1 cellular context compared by ENCODE assay signal in the genomic region with DNA sequence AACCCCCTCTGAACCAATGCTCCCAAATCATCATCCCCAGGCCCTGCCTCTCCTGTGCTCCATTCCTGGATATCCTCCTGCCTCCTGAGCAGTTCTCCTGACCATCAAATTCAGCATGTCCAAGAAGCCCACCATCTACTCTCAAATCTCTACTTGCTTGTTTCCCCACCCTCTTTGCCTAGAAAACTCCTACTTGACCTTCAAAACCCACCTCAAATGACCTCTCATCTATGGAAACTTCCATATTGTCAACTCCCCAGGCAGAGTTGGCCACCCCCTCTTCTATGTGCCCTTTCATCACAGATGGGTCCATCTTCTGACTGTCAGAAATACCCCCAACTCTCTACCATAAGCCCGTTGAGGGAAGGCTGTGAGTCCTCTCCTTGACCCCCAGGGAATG.
TF ChIP-seq lines count a peak whose summit lies in the region.

No MANE protein-coding gene starts in this region.

TF ChIP-seq in WTC11, 78 proteins besides CTCF, POLR2A, EP300 and RAD21:
- TF ChIP-seq, protein P1, sequence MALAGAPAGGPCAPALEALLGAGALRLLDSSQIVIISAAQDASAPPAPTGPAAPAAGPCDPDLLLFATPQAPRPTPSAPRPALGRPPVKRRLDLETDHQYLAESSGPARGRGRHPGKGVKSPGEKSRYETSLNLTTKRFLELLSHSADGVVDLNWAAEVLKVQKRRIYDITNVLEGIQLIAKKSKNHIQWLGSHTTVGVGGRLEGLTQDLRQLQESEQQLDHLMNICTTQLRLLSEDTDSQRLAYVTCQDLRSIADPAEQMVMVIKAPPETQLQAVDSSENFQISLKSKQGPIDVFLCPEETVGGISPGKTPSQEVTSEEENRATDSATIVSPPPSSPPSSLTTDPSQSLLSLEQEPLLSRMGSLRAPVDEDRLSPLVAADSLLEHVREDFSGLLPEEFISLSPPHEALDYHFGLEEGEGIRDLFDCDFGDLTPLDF (CRISPR knock-in tag; IDR thresholded peaks at IDR 0.05), result no peak
- TF ChIP-seq HMGA2 (CRISPR knock-in tag; IDR thresholded peaks at IDR 0.05), result no peak
- TF ChIP-seq, protein P2, sequence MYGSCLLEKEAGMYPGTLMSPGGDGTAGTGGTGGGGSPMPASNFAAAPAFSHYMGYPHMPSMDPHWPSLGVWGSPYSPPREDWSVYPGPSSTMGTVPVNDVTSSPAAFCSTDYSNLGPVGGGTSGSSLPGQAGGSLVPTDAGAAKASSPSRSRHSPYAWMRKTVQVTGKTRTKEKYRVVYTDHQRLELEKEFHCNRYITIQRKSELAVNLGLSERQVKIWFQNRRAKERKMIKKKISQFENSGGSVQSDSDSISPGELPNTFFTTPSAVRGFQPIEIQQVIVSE (CRISPR knock-in tag; IDR thresholded peaks at IDR 0.05; ENCODE audit: borderline replicate concordance), result no peak
- TF ChIP-seq ZNF263 (CRISPR knock-in tag; IDR thresholded peaks at IDR 0.05; ENCODE audit: low read depth), result no peak
- no peak for TF ChIP-seq ZNF396 (CRISPR knock-in tag; IDR thresholded peaks at IDR 0.05; ENCODE audit: borderline replicate concordance)
- TF ChIP-seq, protein P3, sequence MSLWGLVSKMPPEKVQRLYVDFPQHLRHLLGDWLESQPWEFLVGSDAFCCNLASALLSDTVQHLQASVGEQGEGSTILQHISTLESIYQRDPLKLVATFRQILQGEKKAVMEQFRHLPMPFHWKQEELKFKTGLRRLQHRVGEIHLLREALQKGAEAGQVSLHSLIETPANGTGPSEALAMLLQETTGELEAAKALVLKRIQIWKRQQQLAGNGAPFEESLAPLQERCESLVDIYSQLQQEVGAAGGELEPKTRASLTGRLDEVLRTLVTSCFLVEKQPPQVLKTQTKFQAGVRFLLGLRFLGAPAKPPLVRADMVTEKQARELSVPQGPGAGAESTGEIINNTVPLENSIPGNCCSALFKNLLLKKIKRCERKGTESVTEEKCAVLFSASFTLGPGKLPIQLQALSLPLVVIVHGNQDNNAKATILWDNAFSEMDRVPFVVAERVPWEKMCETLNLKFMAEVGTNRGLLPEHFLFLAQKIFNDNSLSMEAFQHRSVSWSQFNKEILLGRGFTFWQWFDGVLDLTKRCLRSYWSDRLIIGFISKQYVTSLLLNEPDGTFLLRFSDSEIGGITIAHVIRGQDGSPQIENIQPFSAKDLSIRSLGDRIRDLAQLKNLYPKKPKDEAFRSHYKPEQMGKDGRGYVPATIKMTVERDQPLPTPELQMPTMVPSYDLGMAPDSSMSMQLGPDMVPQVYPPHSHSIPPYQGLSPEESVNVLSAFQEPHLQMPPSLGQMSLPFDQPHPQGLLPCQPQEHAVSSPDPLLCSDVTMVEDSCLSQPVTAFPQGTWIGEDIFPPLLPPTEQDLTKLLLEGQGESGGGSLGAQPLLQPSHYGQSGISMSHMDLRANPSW (CRISPR knock-in tag; conservative IDR thresholded peaks at IDR 0.05; ENCODE audit: low read depth), result no peak
- TF ChIP-seq, protein P4, sequence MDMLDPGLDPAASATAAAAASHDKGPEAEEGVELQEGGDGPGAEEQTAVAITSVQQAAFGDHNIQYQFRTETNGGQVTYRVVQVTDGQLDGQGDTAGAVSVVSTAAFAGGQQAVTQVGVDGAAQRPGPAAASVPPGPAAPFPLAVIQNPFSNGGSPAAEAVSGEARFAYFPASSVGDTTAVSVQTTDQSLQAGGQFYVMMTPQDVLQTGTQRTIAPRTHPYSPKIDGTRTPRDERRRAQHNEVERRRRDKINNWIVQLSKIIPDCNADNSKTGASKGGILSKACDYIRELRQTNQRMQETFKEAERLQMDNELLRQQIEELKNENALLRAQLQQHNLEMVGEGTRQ (CRISPR knock-in tag; IDR thresholded peaks at IDR 0.05), result no peak
- TF ChIP-seq RORB (CRISPR knock-in tag; IDR thresholded peaks at IDR 0.05), result no peak
- no peak for TF ChIP-seq RELA (CRISPR knock-in tag; IDR thresholded peaks at IDR 0.05; ENCODE audit: borderline replicate concordance)
- TF ChIP-seq ZNF219 (CRISPR knock-in tag; IDR thresholded peaks at IDR 0.05; ENCODE audit: borderline replicate concordance), result no peak
- TF ChIP-seq, protein P5, sequence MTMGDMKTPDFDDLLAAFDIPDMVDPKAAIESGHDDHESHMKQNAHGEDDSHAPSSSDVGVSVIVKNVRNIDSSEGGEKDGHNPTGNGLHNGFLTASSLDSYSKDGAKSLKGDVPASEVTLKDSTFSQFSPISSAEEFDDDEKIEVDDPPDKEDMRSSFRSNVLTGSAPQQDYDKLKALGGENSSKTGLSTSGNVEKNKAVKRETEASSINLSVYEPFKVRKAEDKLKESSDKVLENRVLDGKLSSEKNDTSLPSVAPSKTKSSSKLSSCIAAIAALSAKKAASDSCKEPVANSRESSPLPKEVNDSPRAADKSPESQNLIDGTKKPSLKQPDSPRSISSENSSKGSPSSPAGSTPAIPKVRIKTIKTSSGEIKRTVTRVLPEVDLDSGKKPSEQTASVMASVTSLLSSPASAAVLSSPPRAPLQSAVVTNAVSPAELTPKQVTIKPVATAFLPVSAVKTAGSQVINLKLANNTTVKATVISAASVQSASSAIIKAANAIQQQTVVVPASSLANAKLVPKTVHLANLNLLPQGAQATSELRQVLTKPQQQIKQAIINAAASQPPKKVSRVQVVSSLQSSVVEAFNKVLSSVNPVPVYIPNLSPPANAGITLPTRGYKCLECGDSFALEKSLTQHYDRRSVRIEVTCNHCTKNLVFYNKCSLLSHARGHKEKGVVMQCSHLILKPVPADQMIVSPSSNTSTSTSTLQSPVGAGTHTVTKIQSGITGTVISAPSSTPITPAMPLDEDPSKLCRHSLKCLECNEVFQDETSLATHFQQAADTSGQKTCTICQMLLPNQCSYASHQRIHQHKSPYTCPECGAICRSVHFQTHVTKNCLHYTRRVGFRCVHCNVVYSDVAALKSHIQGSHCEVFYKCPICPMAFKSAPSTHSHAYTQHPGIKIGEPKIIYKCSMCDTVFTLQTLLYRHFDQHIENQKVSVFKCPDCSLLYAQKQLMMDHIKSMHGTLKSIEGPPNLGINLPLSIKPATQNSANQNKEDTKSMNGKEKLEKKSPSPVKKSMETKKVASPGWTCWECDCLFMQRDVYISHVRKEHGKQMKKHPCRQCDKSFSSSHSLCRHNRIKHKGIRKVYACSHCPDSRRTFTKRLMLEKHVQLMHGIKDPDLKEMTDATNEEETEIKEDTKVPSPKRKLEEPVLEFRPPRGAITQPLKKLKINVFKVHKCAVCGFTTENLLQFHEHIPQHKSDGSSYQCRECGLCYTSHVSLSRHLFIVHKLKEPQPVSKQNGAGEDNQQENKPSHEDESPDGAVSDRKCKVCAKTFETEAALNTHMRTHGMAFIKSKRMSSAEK (CRISPR knock-in tag; IDR thresholded peaks at IDR 0.05; ENCODE audit: borderline replicate concordance), result no peak
- TF ChIP-seq ZBTB21 (CRISPR knock-in tag; IDR thresholded peaks at IDR 0.05; ENCODE audit: borderline replicate concordance), result no peak
